1 cellular context compared by ENCODE assay signal in genomic region chr11:628056-628455, GRCh38.
TF ChIP-seq lines count a peak whose summit lies in the region.

No MANE protein-coding gene starts in this region.

TF ChIP-seq in IMR-90, 13 proteins besides CTCF, POLR2A, EP300 and RAD21:
- TF ChIP-seq CEBPB (IDR thresholded peaks at IDR 0.05; ENCODE audit: low read depth, low read length) (no peak), CHD1 (IDR thresholded peaks at IDR 0.05; ENCODE audit: low read depth, low read length) (no peak), MXI1 (IDR thresholded peaks at IDR 0.05; ENCODE audit: borderline replicate concordance, low read depth, low read length) (no peak), RCOR1 (IDR thresholded peaks at IDR 0.05; ENCODE audit: insufficient replicate concordance, low read length) (no peak), RFX5 (IDR thresholded peaks at IDR 0.05; ENCODE audit: low read depth, low read length) (no peak), BHLHE40 (IDR thresholded peaks at IDR 0.05; ENCODE audit: low read depth, low read length) (no peak), NFE2L2 (IDR thresholded peaks at IDR 0.05; ENCODE audit: low read depth, low read length) (no peak), MAZ (IDR thresholded peaks at IDR 0.05; ENCODE audit: borderline replicate concordance, low read depth, low read length) (no peak), USF2 (IDR thresholded peaks at IDR 0.05; ENCODE audit: low read depth, low read length) (no peak), ELK1 (IDR thresholded peaks at IDR 0.05; ENCODE audit: borderline replicate concordance, low read depth, low read length) (no peak), FOS (IDR thresholded peaks at IDR 0.05; ENCODE audit: low read depth, low read length) (no peak), MAFK (IDR thresholded peaks at IDR 0.05; ENCODE audit: low read depth, low read length) (no peak), SMC3 (IDR thresholded peaks at IDR 0.05; ENCODE audit: low read depth, low read length) (no peak)
TF ChIP-seq in IMR-90: peak in this region for 0.
